8 cellular contexts compared by ENCODE assay signal in the genomic region with DNA sequence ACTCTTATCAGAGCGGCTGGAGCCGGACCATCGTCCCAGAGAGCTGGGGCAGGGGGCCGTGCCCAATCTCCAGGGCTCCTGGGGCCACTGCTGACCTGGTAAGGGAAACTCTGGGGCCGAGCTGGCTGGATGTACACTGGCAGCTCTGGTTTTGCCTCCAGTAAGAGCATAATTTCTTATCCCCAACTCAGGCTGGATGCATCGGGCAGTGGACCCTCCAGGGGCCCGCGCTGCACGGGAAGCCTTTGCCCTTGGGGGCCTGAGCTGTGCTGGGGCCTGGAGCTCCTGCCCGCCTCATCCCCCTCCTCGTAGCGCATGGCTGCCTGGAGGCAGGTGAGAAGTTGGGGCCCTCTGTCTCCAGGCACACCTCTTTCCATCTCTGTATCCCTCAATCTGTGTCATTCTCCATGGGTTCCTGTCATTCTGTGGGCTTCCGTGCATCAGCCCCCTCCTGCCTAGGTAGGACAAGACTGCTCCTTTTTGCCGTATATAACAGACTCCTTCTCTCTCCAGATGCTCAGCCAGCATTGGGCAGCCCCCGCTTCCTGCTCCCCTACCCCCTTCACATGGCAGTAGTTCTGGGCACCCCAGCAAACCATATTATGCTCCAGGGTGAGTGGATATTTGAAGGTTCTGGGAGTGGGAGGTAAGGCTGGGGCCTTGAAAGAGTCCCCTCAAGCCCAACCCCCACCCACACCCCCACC. TPM values are rescaled to one million over a fixed set of nuclear protein-coding genes. Genes with fewer than 3 reads are reported as not detected.
DNase-seq lines count a peak whose midpoint lies in the region; ATAC-seq and TF ChIP-seq lines count a peak whose summit lies in the region.

No MANE protein-coding gene starts in this region.

- peak overlapping the region; percentile 81; the same call in 1 of the 2 replicates for H3K4me3 ChIP-seq in AG10803 (ENCODE audit: low read length)
- peak overlapping the region; percentile 88 for H3K4me3 ChIP-seq in LNCaP clone FGC (ENCODE audit: low read depth, low read length)
- H3K4me3 ChIP-seq in coronary artery, result peak overlapping the region; percentile 76

- no peaks in the 10 kb centered on the region for H3K36me3 Mint-ChIP-seq in natural killer cell

- H3K27ac Mint-ChIP-seq in natural killer cell, result peak overlapping the region; percentile 100

- peaks cover 0 to 2% of the 10 kb centered on the region in 2 donors for H3K27me3 Mint-ChIP-seq in natural killer cell (ENCODE audit: low read depth in 2 of 2)

- DNase-seq in AG10803 (ENCODE audit: low read depth) (no peak), LNCaP clone FGC (ENCODE audit: low read depth) (no peak), coronary artery (ENCODE audit: low spot score) (no peak), natural killer cell (no peak), AG08395 (ENCODE audit: low spot score) (no peak), omental fat pad (ENCODE audit: low spot score) (no peak)

- peak overlapping the region; percentile 93 for H3K27ac ChIP-seq in coronary artery

- no peak for TF ChIP-seq CTCF in AG10803 (conservative IDR thresholded peaks at IDR 0.05; ENCODE audit: low read length)
- no peak for TF ChIP-seq CTCF in LNCaP clone FGC (IDR thresholded peaks at IDR 0.05; ENCODE audit: control insufficient read depth, extremely low read depth, insufficient read depth)
- no peak for TF ChIP-seq CTCF in coronary artery (IDR thresholded peaks at IDR 0.05)
- TF ChIP-seq CTCF in natural killer cell (IDR thresholded peaks at IDR 0.05), result no peak
- no peak for TF ChIP-seq CTCF in omental fat pad (IDR thresholded peaks at IDR 0.05)

- peak overlapping the region; percentile 100 for H3K4me3 Mint-ChIP-seq in natural killer cell

- H3K4me1 Mint-ChIP-seq in natural killer cell, result peaks cover 34 to 62% of the 10 kb centered on the region in 2 donors

- ATAC-seq in natural killer cell (no peak), GM21447 (IDR thresholded peaks at IDR 0.05; ENCODE audit: unreplicated experiment) (no peak), HG03521 (IDR thresholded peaks at IDR 0.05; ENCODE audit: unreplicated experiment) (no peak), omental fat pad (ENCODE audit: low FRiP score) (no peak)

- no peaks in the 10 kb centered on the region for H3K9me3 Mint-ChIP-seq in natural killer cell

- intact Hi-C loops in natural killer cell (cut with micrococcal nuclease), result loop anchor here (10.0 kb wide), 1 partner anchor 399 kb away; a partner anchor contains a TSS

RNA-seq across cellular contexts. Expression of a gene that starts 9.4 kb away (rescaled TPM):
- 10 to 100 TPM; 12.7 to 45.5 (median 27.6) TPM for total RNA-seq in natural killer cell
- total RNA-seq in omental fat pad, result 10 to 100 TPM; 20.2 to 99.9 (median 24.6) TPM

RNA-seq across cellular contexts. Expression of a gene that starts 11.5 kb away (rescaled TPM):
- total RNA-seq in natural killer cell, result 100 to 1,000 TPM; 104 to 165 (median 149) TPM
- 10 to 100 TPM in 3 of 4 donors, 1 to 10 TPM in 1; 4.8 to 52.8 (median 34.6) TPM for total RNA-seq in omental fat pad

RNA-seq across cellular contexts. Expression of a gene that starts 11.8 kb away (rescaled TPM):
- total RNA-seq in natural killer cell (10 to 100 TPM; 35.9 to 40.3 (median 37.3) TPM), omental fat pad (100 to 1,000 TPM in 1 of 4 donors, 10 to 100 TPM in 3; 61.2 to 209 (median 68.2) TPM)

RNA-seq across cellular contexts. Expression of a gene that starts 12.3 kb away (rescaled TPM):
- 10 to 100 TPM; 11.0 to 18.3 (median 11.5) TPM for total RNA-seq in natural killer cell
- 10 to 100 TPM in 1 of 4 donors, 1 to 10 TPM in 3; 9.0 to 33.5 (median 9.3) TPM for total RNA-seq in omental fat pad

RNA-seq across cellular contexts. Expression of a gene that starts 43.1 kb away (rescaled TPM):
- total RNA-seq in natural killer cell (100 to 1,000 TPM; 215 to 275 (median 218) TPM), omental fat pad (10 to 100 TPM; 47.0 to 77.6 (median 57.3) TPM)
